Comparison of ENCODE assay signal across 11 cellular contexts in genomic region chr11:112082729-112083128, GRCh38. TPM values are rescaled to one million over a fixed set of nuclear protein-coding genes. Genes with fewer than 3 reads are reported as not detected.
A peak's percentile ranks its signal among the peaks of the same experiment; 100 is the strongest.
DNase-seq lines count a peak whose midpoint lies in the region; ATAC-seq and TF ChIP-seq lines count a peak whose summit lies in the region.
"Had no signal": no experiment of that assay in that cellular context is flagged by ENCODE, and none has a peak within 500 bp of the region (broad histone marks: within the 10 kb centered on the region; RNA-seq: fewer than 3 reads in every experiment).

No MANE protein-coding gene starts in this region.

- CTCF ChIA-PET in MCF 10A (lab: Yijun Ruan, JAX), result interaction anchor here (0.6 to 0.9 kb wide), 3 partner anchors 22 to 1693 kb away, joined by 3 read pairs; no protein-coding TSS in a partner anchor

- 93 to 98% methylated on average over 4 of the region's 4 CpGs for WGBS in endodermal cell (ENCODE audit: insufficient coverage in 1 of 2, insufficient read length in 1 of 2), 2 experiments

- intact Hi-C loops in MCF 10A (cut with micrococcal nuclease) (no loop called here), breast epithelium (cut with DNase I; ENCODE audit: low total_unique reads) (no loop called here), ascending aorta (cut with DNase I) (loop anchor here (10.0 kb wide), 1 partner anchor 712 kb away; no protein-coding TSS in a partner anchor)

- H3K27ac ChIP-seq in breast epithelium, result no peak overlapping the region
- no peak overlapping the region for H3K27ac ChIP-seq in endodermal cell (ENCODE audit: low read depth, low read length)
- no peak overlapping the region for H3K27ac ChIP-seq in ascending aorta
- H3K27ac ChIP-seq: C4-2B, esophagus squamous epithelium had no signal

- H3K27ac Mint-ChIP-seq in MCF 10A (ENCODE audit: low read depth, unreplicated experiment), result peak overlapping the region; percentile 71
- peak overlapping the region; percentile 2 for H3K27ac Mint-ChIP-seq in endodermal cell
- H3K27ac Mint-ChIP-seq in stimulated activated effector memory CD8-positive, alpha-beta T cell treated with anti-CD3 and anti-CD28 coated beads, Interleukin-12 subunit alpha, Interleukin-12 subunit beta, amount 100 ng/mL, for 72 hours, result peak overlapping the region; percentile 86
- H3K27ac Mint-ChIP-seq in mesothelial cell of epicardium, result no peak overlapping the region

- TF ChIP-seq CTCF in MCF 10A (IDR thresholded peaks at IDR 0.05; ENCODE audit: unreplicated experiment) (no peak), breast epithelium (IDR thresholded peaks at IDR 0.05) (no peak), endodermal cell (conservative IDR thresholded peaks at IDR 0.05) (no peak), mesothelial cell of epicardium (IDR thresholded peaks at IDR 0.05; ENCODE audit: unreplicated experiment) (no peak), ascending aorta (IDR thresholded peaks at IDR 0.05) (no peak)

- no peaks in the 10 kb centered on the region for H3K27me3 Mint-ChIP-seq in MCF 10A (ENCODE audit: insufficient read depth, unreplicated experiment)
- H3K27me3 Mint-ChIP-seq in endodermal cell (ENCODE audit: insufficient read depth), result no peaks in the 10 kb centered on the region
- H3K27me3 Mint-ChIP-seq in mesothelial cell of epicardium (ENCODE audit: low read depth), result no peaks in the 10 kb centered on the region

- no peaks in the 10 kb centered on the region for H3K27me3 ChIP-seq in breast epithelium
- H3K27me3 ChIP-seq in endodermal cell (ENCODE audit: control insufficient read depth, insufficient read depth, low read length, poor library complexity, severe bottlenecking), result no peaks in the 10 kb centered on the region
- no peaks in the 10 kb centered on the region for H3K27me3 ChIP-seq in ascending aorta
- H3K27me3 ChIP-seq: esophagus squamous epithelium had no signal

- DNase-seq in MCF 10A (ENCODE audit: unreplicated experiment) (peak; percentile 35), breast epithelium (ENCODE audit: low spot score in 2 of 2) (no peak), RKO (ENCODE audit: low spot score) (peak; percentile 85), endodermal cell (no peak), NCI-H2029 (lab: John Stamatoyannopoulos, UW) (no peak), mesothelial cell of epicardium (ENCODE audit: low spot score in 2 of 2, unreplicated experiment in 2 of 2) (no peak), ascending aorta (ENCODE audit: low spot score in 2 of 2) (no peak)
- no peak for DNase-seq in stimulated activated effector memory CD8-positive, alpha-beta T cell treated with anti-CD3 and anti-CD28 coated beads, Interleukin-12 subunit alpha, Interleukin-12 subunit beta, amount 100 ng/mL, for 72 hours (ENCODE audit: low spot score in 2 of 2)
- DNase-seq: esophagus squamous epithelium, KG1 had no signal

- TF ChIP-seq POLR2A in breast epithelium (IDR thresholded peaks at IDR 0.05), result no peak

- H3K4me1 ChIP-seq in breast epithelium (peaks cover 0 to 5% of the 10 kb centered on the region in 2 donors), endodermal cell (ENCODE audit: control insufficient read depth, insufficient read depth, low read length) (no peaks in the 10 kb centered on the region), ascending aorta (peaks cover 0 to 11% of the 10 kb centered on the region in 2 donors)

- no peaks in the 10 kb centered on the region for H3K9me3 ChIP-seq in breast epithelium
- no peaks in the 10 kb centered on the region for H3K9me3 ChIP-seq in endodermal cell (ENCODE audit: control insufficient read depth, low read length)
- no peaks in the 10 kb centered on the region for H3K9me3 ChIP-seq in ascending aorta
- H3K9me3 ChIP-seq: esophagus squamous epithelium had no signal

- BruUV-seq in MCF 10A (replicated peaks; lab: Mats Ljungman, UMichigan), result TSS peak; percentile 5

- H3K4me3 ChIP-seq in breast epithelium, result no peak overlapping the region
- H3K4me3 ChIP-seq in endodermal cell (ENCODE audit: low read length), result no peak overlapping the region
- no peak overlapping the region for H3K4me3 ChIP-seq in ascending aorta
- H3K4me3 ChIP-seq: esophagus squamous epithelium had no signal

- peaks cover 89% of the 10 kb centered on the region for H3K36me3 Mint-ChIP-seq in MCF 10A (ENCODE audit: insufficient read depth, unreplicated experiment)
- peaks cover 59% of the 10 kb centered on the region for H3K36me3 Mint-ChIP-seq in endodermal cell (ENCODE audit: low read depth)
- H3K36me3 Mint-ChIP-seq in stimulated activated effector memory CD8-positive, alpha-beta T cell treated with anti-CD3 and anti-CD28 coated beads, Interleukin-12 subunit alpha, Interleukin-12 subunit beta, amount 100 ng/mL, for 72 hours, result peaks cover 98% of the 10 kb centered on the region
- peaks cover 36% of the 10 kb centered on the region for H3K36me3 Mint-ChIP-seq in mesothelial cell of epicardium

- POLR2A ChIA-PET in MCF 10A (lab: Yijun Ruan, JAX), result interaction anchor here (0.6 to 5.2 kb wide), 5 partner anchors 7 to 156 kb away, joined by 3 to 71 read pairs (median 4); partner anchors contain the start of genes IL18, NKAPD1 and PIH1D2

- no peaks in the 10 kb centered on the region for H3K9me3 Mint-ChIP-seq in MCF 10A (ENCODE audit: unreplicated experiment)
- H3K9me3 Mint-ChIP-seq in endodermal cell, result no peaks in the 10 kb centered on the region
- no peaks in the 10 kb centered on the region for H3K9me3 Mint-ChIP-seq in stimulated activated effector memory CD8-positive, alpha-beta T cell treated with anti-CD3 and anti-CD28 coated beads, Interleukin-12 subunit alpha, Interleukin-12 subunit beta, amount 100 ng/mL, for 72 hours
- no peaks in the 10 kb centered on the region for H3K9me3 Mint-ChIP-seq in mesothelial cell of epicardium

- peaks cover 5% of the 10 kb centered on the region for H3K36me3 ChIP-seq in breast epithelium
- H3K36me3 ChIP-seq in endodermal cell (ENCODE audit: control insufficient read depth, insufficient read depth, low read length), result peaks cover 67% of the 10 kb centered on the region
- H3K36me3 ChIP-seq in ascending aorta, result peaks cover 56 to 68% of the 10 kb centered on the region in 2 donors

- peaks cover 21% of the 10 kb centered on the region for H3K4me1 Mint-ChIP-seq in MCF 10A (ENCODE audit: insufficient read depth, unreplicated experiment)
- H3K4me1 Mint-ChIP-seq in endodermal cell, result peaks cover 16% of the 10 kb centered on the region
- peaks cover 45% of the 10 kb centered on the region for H3K4me1 Mint-ChIP-seq in stimulated activated effector memory CD8-positive, alpha-beta T cell treated with anti-CD3 and anti-CD28 coated beads, Interleukin-12 subunit alpha, Interleukin-12 subunit beta, amount 100 ng/mL, for 72 hours
- H3K4me1 Mint-ChIP-seq in mesothelial cell of epicardium, result peaks cover 26% of the 10 kb centered on the region

- no peak overlapping the region for H3K4me3 Mint-ChIP-seq in MCF 10A (ENCODE audit: unreplicated experiment)
- no peak overlapping the region for H3K4me3 Mint-ChIP-seq in endodermal cell
- peak overlapping the region; percentile 19 for H3K4me3 Mint-ChIP-seq in stimulated activated effector memory CD8-positive, alpha-beta T cell treated with anti-CD3 and anti-CD28 coated beads, Interleukin-12 subunit alpha, Interleukin-12 subunit beta, amount 100 ng/mL, for 72 hours
- H3K4me3 Mint-ChIP-seq in mesothelial cell of epicardium, result no peak overlapping the region

- peak; percentile 82 for ATAC-seq in stimulated activated effector memory CD8-positive, alpha-beta T cell treated with anti-CD3 and anti-CD28 coated beads, Interleukin-12 subunit alpha, Interleukin-12 subunit beta, amount 100 ng/mL, for 72 hours

- no peak overlapping the region for H3K9ac ChIP-seq in endodermal cell (ENCODE audit: extremely low read depth, low read length, poor library complexity, severe bottlenecking)

RNA-seq across cellular contexts. Expression of gene TIMM8B, which starts 3.8 kb away (rescaled TPM):
- 58.1 and 70.8 TPM in 2 replicates for total RNA-seq in MCF 10A (2022)
- 10 to 100 TPM; 31.9 to 48.8 (median 40.5) TPM for total RNA-seq in breast epithelium
- total RNA-seq in endodermal cell, result 10 to 100 TPM; 65.1 to 71.3 TPM
- polyA plus RNA-seq in endodermal cell (2013, experiment 1 of 2), result 79.6 TPM
- 83.0 TPM for polyA plus RNA-seq in endodermal cell (2013, experiment 2 of 2)
- 48.8 to 51.9 TPM (median 51.5 TPM) in 3 replicates for total RNA-seq in mesothelial cell of epicardium
- 28.9 TPM for total RNA-seq in ascending aorta

RNA-seq across cellular contexts. Expression of gene SDHD, which starts 3.9 kb away (rescaled TPM):
- total RNA-seq in MCF 10A (2022), result 119 and 124 TPM in 2 replicates
- 100 to 1,000 TPM; 108 to 122 (median 109) TPM for total RNA-seq in breast epithelium
- total RNA-seq in endodermal cell, result 10 to 100 TPM; 57.6 to 64.8 TPM
- polyA plus RNA-seq in endodermal cell (2013, experiment 1 of 2), result 68.0 TPM
- polyA plus RNA-seq in endodermal cell (2013, experiment 2 of 2), result 66.8 TPM
- 44.4 to 48.6 TPM (median 47.3 TPM) in 3 replicates for total RNA-seq in mesothelial cell of epicardium
- total RNA-seq in ascending aorta, result 68.5 TPM

RNA-seq across cellular contexts. Expression of gene NKAPD1, which starts 8.6 kb away (rescaled TPM):
- total RNA-seq in MCF 10A (2022) (25.1 and 27.5 TPM in 2 replicates), breast epithelium (10 to 100 TPM; 13.1 to 16.1 (median 14.7) TPM), endodermal cell (10 to 100 TPM; 22.9 to 24.7 TPM), mesothelial cell of epicardium (23.3 to 28.0 TPM (median 26.3 TPM) in 3 replicates), ascending aorta (12.2 TPM)
- 23.0 TPM for polyA plus RNA-seq in endodermal cell (2013, experiment 1 of 2)
- polyA plus RNA-seq in endodermal cell (2013, experiment 2 of 2), result 22.6 TPM

RNA-seq across cellular contexts. Expression of gene PIH1D2, which starts 8.9 kb away (rescaled TPM):
- total RNA-seq in MCF 10A (2022), result 2.0 and 2.1 TPM in 2 replicates
- 1 to 10 TPM; 1.3 to 5.4 (median 3.3) TPM for total RNA-seq in breast epithelium
- total RNA-seq in endodermal cell, result 1 to 10 TPM; 1.5 to 1.9 TPM
- polyA plus RNA-seq in endodermal cell (2013, experiment 1 of 2), result 4.2 TPM
- 3.9 TPM for polyA plus RNA-seq in endodermal cell (2013, experiment 2 of 2)
- total RNA-seq in mesothelial cell of epicardium, result 1.2 to 1.9 TPM (median 1.3 TPM) in 3 replicates
- not detected for total RNA-seq in ascending aorta

RNA-seq across cellular contexts. Expression of gene DLAT, which starts 57.5 kb away (rescaled TPM):
- 43.3 and 46.7 TPM in 2 replicates for total RNA-seq in MCF 10A (2022)
- 10 to 100 TPM; 26.9 to 30.9 (median 27.5) TPM for total RNA-seq in breast epithelium
- total RNA-seq in endodermal cell, result 10 to 100 TPM; 46.1 to 53.2 TPM
- polyA plus RNA-seq in endodermal cell (2013, experiment 1 of 2), result 43.6 TPM
- polyA plus RNA-seq in endodermal cell (2013, experiment 2 of 2), result 41.4 TPM
- 23.8 to 26.5 TPM (median 25.0 TPM) in 3 replicates for total RNA-seq in mesothelial cell of epicardium
- 21.3 TPM for total RNA-seq in ascending aorta

Comparison
In these comparisons a context has a peak if more than half of its experiments do, and no peak if none do; other contexts are left out.
1. DNase-seq: peak in MCF 10A (single experiment) and RKO (single experiment); none in breast epithelium (0 of 2), endodermal cell (single experiment), stimulated activated effector memory CD8-positive, alpha-beta T cell treated with anti-CD3 and anti-CD28 coated beads, Interleukin-12 subunit alpha, Interleukin-12 subunit beta, amount 100 ng/mL, for 72 hours (0 of 2), NCI-H2029 (single experiment), mesothelial cell of epicardium (0 of 2) and ascending aorta (0 of 2).